ENCODE assay signal across 9 cellular contexts in the genomic region with DNA sequence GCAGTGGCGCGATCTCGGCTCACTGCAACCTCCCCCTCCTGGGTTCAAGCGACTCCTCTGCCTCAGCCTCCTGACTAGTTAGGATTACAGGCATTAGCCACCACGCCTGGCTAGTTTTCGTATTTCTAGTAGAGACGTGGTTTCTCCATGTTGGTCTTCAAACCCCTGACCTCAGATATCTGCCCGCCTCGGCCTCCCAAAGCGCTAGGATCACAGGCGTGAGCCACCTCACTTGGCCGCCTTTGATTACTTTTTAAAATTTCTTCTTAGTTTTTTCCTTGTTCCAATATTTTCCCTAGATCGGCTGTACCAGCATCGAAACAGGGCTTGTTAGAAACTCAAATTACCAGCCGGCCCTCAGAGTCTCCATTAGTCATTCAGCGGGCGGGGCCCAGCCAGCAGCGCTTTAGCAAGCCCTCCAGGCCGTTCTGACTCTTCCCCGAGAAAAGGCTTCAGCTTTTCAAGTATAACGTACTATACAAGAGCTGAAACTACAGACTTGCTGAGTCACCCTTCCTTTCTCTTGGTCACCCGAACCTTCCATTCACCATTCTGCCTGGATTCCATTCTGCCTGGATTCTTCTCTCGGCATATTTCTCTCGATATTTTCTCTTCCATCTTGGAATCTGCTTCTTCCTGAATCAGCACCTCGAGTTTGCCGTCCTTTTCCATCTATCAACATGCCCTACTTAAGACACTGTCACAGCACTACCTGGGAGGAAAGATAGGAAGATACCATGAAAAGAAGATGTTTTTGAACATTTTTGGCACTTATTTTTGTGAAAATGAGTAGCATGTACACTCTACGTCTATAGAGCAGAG. TPM values are rescaled to one million over a fixed set of nuclear protein-coding genes. Genes with fewer than 3 reads are reported as not detected.
DNase-seq lines count a peak whose midpoint lies in the region; TF ChIP-seq lines count a peak whose summit lies in the region.
"Had no signal": no experiment of that assay in that cellular context is flagged by ENCODE, and none has a peak within 500 bp of the region (broad histone marks: within the 10 kb centered on the region; RNA-seq: fewer than 3 reads in every experiment).

No MANE protein-coding gene starts in this region.

- no peaks in the 10 kb centered on the region for H4K20me1 ChIP-seq in smooth muscle cell (ENCODE audit: low read depth)

- DNase-seq in activated CD4-positive, alpha-beta T cell treated with anti-CD3 and anti-CD28 coated beads for 48 hours, result peak; percentile 58
- no peak for DNase-seq in activated CD4-positive, alpha-beta T cell treated with anti-CD3 and anti-CD28 coated beads, Interleukin-2, amount 50 U/mL, for 1 hour
- DNase-seq in NOMO-1 treated with DMSO at 0.1 percent for 48 hours (lab: John Stamatoyannopoulos, UW; ENCODE audit: unreplicated experiment), result peak; percentile 89
- DNase-seq in dermis blood vessel endothelial cell, result peak; percentile 59
- peak; percentile 28 for DNase-seq in smooth muscle cell (lab: John Stamatoyannopoulos, UW; ENCODE audit: unreplicated experiment)
- no peak for DNase-seq in NCI-H524 treated with DMSO at 0.1 percent for 48 hours (lab: John Stamatoyannopoulos, UW)
- no peak for DNase-seq in NCI-H446 (lab: John Stamatoyannopoulos, UW)
- DNase-seq in right atrium auricular region (ENCODE audit: low spot score), result no peak

- 48% methylated on average over 27 of the region's 27 CpGs for WGBS in smooth muscle cell (ENCODE audit: low lambda C conversion rate)

- H3F3A ChIP-seq in smooth muscle cell (ENCODE audit: low read depth), result peaks cover 10% of the 10 kb centered on the region

- peaks cover 3% of the 10 kb centered on the region for H3K4me1 ChIP-seq in smooth muscle cell (ENCODE audit: low read depth)
- no peaks in the 10 kb centered on the region for H3K4me1 ChIP-seq in right atrium auricular region

- no peaks in the 10 kb centered on the region for H3K36me3 ChIP-seq in smooth muscle cell (ENCODE audit: low read depth)
- no peaks in the 10 kb centered on the region for H3K36me3 ChIP-seq in right atrium auricular region

- H3K27me3 ChIP-seq in smooth muscle cell (ENCODE audit: low read depth) (no peaks in the 10 kb centered on the region), right atrium auricular region (no peaks in the 10 kb centered on the region)

- H3K9ac ChIP-seq in smooth muscle cell (ENCODE audit: low read depth), result peak overlapping the region; percentile 42

- H3K79me2 ChIP-seq in smooth muscle cell (ENCODE audit: low read depth), result no peaks in the 10 kb centered on the region

- peak overlapping the region; percentile 81 for H2AFZ ChIP-seq in smooth muscle cell (ENCODE audit: low read depth)

- peak overlapping the region; percentile 31 for H3K4me3 ChIP-seq in smooth muscle cell
- H3K4me3 ChIP-seq in right atrium auricular region, result no peak overlapping the region

- H3K4me2 ChIP-seq in smooth muscle cell, result peak overlapping the region; percentile 76

- peak overlapping the region; percentile 85 for H3K27ac ChIP-seq in smooth muscle cell (ENCODE audit: low read depth)
- H3K27ac ChIP-seq in right atrium auricular region, result no peak overlapping the region
- H3K27ac ChIP-seq: VCaP had no signal

- TF ChIP-seq CTCF in smooth muscle cell (IDR thresholded peaks at IDR 0.05; ENCODE audit: borderline replicate concordance, insufficient read depth, poor library complexity, severe bottlenecking) (no peak), right atrium auricular region (IDR thresholded peaks at IDR 0.05) (no peak)

- H3K9me3 ChIP-seq in smooth muscle cell (replicated peaks; ENCODE audit: low read depth) (no peaks in the 10 kb centered on the region), right atrium auricular region (no peaks in the 10 kb centered on the region)

RNA-seq across cellular contexts. Expression of a gene that starts 6.7 kb away (rescaled TPM):
- 171 and 319 TPM in 2 replicates for total RNA-seq in dermis blood vessel endothelial cell
- 215 and 219 TPM in 2 replicates for total RNA-seq in smooth muscle cell
- polyA plus RNA-seq in smooth muscle cell, result 93.9 and 96.7 TPM in 2 replicates
- total RNA-seq in right atrium auricular region, result 100 to 1,000 TPM in 1 of 2 donors, 10 to 100 TPM in 1; 80.1 to 102 TPM

Comparison
In these comparisons a context has a peak if more than half of its experiments do, and no peak if none do; other contexts are left out.
1. DNase-seq: peak in activated CD4-positive, alpha-beta T cell treated with anti-CD3 and anti-CD28 coated beads for 48 hours (single experiment), NOMO-1 treated with DMSO at 0.1 percent for 48 hours (single experiment), dermis blood vessel endothelial cell (single experiment) and smooth muscle cell (single experiment); none in activated CD4-positive, alpha-beta T cell treated with anti-CD3 and anti-CD28 coated beads, Interleukin-2, amount 50 U/mL, for 1 hour (single experiment), NCI-H524 treated with DMSO at 0.1 percent for 48 hours (single experiment), NCI-H446 (0 of 2) and right atrium auricular region (single experiment).